9 cellular contexts compared by ENCODE assay signal in the genomic region with DNA sequence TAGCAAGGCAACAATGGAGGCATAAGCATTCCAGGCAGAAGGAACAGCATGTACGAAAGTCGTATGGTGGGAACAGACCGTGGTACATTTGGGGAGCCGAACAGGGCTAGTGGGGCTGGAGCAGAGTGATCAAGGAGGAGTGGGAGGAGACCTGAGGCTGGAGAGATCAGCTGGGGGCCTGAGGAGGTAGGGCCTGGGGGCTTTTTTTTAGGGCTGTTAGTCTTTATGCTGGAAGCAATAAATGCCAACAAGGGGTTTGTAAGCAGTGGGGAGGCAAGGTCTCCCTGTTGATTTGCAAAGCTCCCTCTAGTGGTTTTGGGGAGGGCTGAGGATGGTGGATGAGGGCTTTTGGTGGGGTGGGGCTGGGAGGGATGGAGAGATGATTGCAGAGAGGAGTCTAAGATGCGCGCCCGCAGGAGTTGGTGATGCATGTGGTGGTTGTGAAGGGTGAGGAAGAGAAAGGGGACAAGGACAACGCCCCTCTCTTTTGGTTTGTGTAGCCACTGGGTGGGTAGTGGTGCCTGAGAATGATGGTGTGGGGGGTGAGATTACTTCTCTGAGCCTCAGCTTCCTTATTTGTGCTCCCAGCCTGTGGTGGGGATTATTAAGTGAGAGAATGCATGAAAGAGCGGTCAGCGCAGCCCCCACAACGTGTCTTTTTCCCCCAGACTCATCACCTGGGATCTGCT.
DNase-seq lines count a peak whose midpoint lies in the region; ATAC-seq, FAIRE-seq and TF ChIP-seq lines count a peak whose summit lies in the region.
"Had no signal": no experiment of that assay in that cellular context is flagged by ENCODE, and none has a peak within 500 bp of the region (broad histone marks: within the 10 kb centered on the region; RNA-seq: fewer than 3 reads in every experiment).

No MANE protein-coding gene starts in this region.

- no peaks in the 10 kb centered on the region for H3K27me3 ChIP-seq in keratinocyte (ENCODE audit: control insufficient read depth, extremely low read depth, insufficient read depth, low read length)

- H3K4me1 ChIP-seq in keratinocyte (ENCODE audit: control insufficient read depth, extremely low read depth, insufficient read depth, low read length) = peaks cover 11% of the 10 kb centered on the region

- ATAC-seq in HG02885 (IDR thresholded peaks at IDR 0.05; ENCODE audit: poor library complexity, unreplicated experiment) = no peak
- no peak for ATAC-seq in HG02642 (IDR thresholded peaks at IDR 0.05; ENCODE audit: poor library complexity, unreplicated experiment)
- ATAC-seq in GM21447 (IDR thresholded peaks at IDR 0.05; ENCODE audit: unreplicated experiment) = no peak

- H4K20me1 ChIP-seq in keratinocyte (ENCODE audit: control insufficient read depth, extremely low read depth, insufficient read depth, low read length) = no peaks in the 10 kb centered on the region

- H3K36me3 ChIP-seq in keratinocyte (ENCODE audit: control insufficient read depth in 2 of 2, extremely low read depth in 1 of 2, insufficient read depth in 2 of 2, low read length in 2 of 2) = no peaks in the 10 kb centered on the region

- H3K9me1 ChIP-seq in keratinocyte (ENCODE audit: control insufficient read depth, extremely low read depth, insufficient read depth, low read length) = no peaks in the 10 kb centered on the region

- H3K4me3 ChIP-seq in keratinocyte (ENCODE audit: control insufficient read depth in 2 of 3, extremely low read depth in 1 of 3, insufficient read depth in 2 of 3, low read depth in 1 of 3, low read length in 3 of 3) = no peak overlapping the region

- H3K9me3 ChIP-seq in keratinocyte (ENCODE audit: control insufficient read depth, low read depth, low read length) = no peaks in the 10 kb centered on the region

- no peak overlapping the region for H3K27ac ChIP-seq in keratinocyte (ENCODE audit: control insufficient read depth, insufficient read depth, low read length)

- dilution Hi-C loops in keratinocyte (cut with MboI; ENCODE audit: extremely low pct_ligation_motif_present, low sequenced_read_pairs) = no loop called here

- no peak for FAIRE-seq in keratinocyte (lab: Jason Lieb, UNC)
- FAIRE-seq: G401.6 had no signal

- H3K79me2 ChIP-seq in keratinocyte (ENCODE audit: control insufficient read depth, insufficient read depth, low read length) = no peaks in the 10 kb centered on the region

- TF ChIP-seq CTCF in keratinocyte (optimal IDR thresholded peaks at IDR 0.05 in 1 of 3, IDR thresholded peaks at IDR 0.05 in 1 of 3, conservative IDR thresholded peaks at IDR 0.05 in 1 of 3; ENCODE audit: extremely low read depth in 1 of 3, insufficient read depth in 2 of 3, low read length in 3 of 3) = peak; percentile 22 to 68 (median 63)

- no peak overlapping the region for H3K4me2 ChIP-seq in keratinocyte (ENCODE audit: control insufficient read depth, extremely low read depth, insufficient read depth, low read depth, low read length)

- no peak overlapping the region for H2AFZ ChIP-seq in keratinocyte (ENCODE audit: control insufficient read depth, low read length)

- no peak overlapping the region for H3K9ac ChIP-seq in keratinocyte (ENCODE audit: control insufficient read depth, extremely low read depth, insufficient read depth, low read length)

- peak; percentile 13 to 26 for DNase-seq in NOMO-1 (lab: John Stamatoyannopoulos, UW; ENCODE audit: unreplicated experiment in 2 of 2)
- no peak for DNase-seq in NOMO-1 treated with dmso at 0.1 percent for 144 hours (lab: John Stamatoyannopoulos, UW; ENCODE audit: unreplicated experiment)
- peak; percentile 31 to 47 for DNase-seq in NCI-H1930 (lab: John Stamatoyannopoulos, UW)
- peak; percentile 10 for DNase-seq in activated T-cell treated with anti-CD3 and anti-CD28 coated beads for 4 hours
- DNase-seq in keratinocyte (ENCODE audit: low read depth, low spot score) = no peak

Comparison
In these comparisons a context has a peak if more than half of its experiments do, and no peak if none do; other contexts are left out.
1. DNase-seq: peak in NOMO-1 (2 of 2), NCI-H1930 (2 of 2) and activated T-cell treated with anti-CD3 and anti-CD28 coated beads for 4 hours (single experiment); none in NOMO-1 treated with dmso at 0.1 percent for 144 hours (single experiment) and keratinocyte (single experiment).